8 cellular contexts compared by ENCODE assay signal in genomic region chr6:31727034-31727716, GRCh38. TPM values are rescaled to one million over a fixed set of nuclear protein-coding genes. Genes with fewer than 3 reads are reported as not detected.
DNase-seq lines count a peak whose midpoint lies in the region; ATAC-seq, FAIRE-seq and TF ChIP-seq lines count a peak whose summit lies in the region.
"Had no signal": no experiment of that assay in that cellular context is flagged by ENCODE, and none has a peak within 500 bp of the region (broad histone marks: within the 10 kb centered on the region; RNA-seq: fewer than 3 reads in every experiment).

No MANE protein-coding gene starts in this region.

- no peaks in the 10 kb centered on the region for H3K27me3 ChIP-seq in colonic mucosa
- H3K27me3 ChIP-seq in small intestine (ENCODE audit: control insufficient read depth in 2 of 2, insufficient read depth in 2 of 2, low read length in 2 of 2) = no peaks in the 10 kb centered on the region

- DNase-seq in colonic mucosa (no peak), small intestine (peak; percentile 17), NCI-H128 (lab: John Stamatoyannopoulos, UW; ENCODE audit: unreplicated experiment) (no peak)

- H3K4me3 ChIP-seq in colonic mucosa = no peak overlapping the region
- no peak overlapping the region for H3K4me3 ChIP-seq in small intestine (ENCODE audit: low read depth in 1 of 2, low read length in 2 of 2)

- 70 to 80% (median 73%) methylated on average over 7 of the region's 7 CpGs for WGBS in small intestine, 3 donors

- peak overlapping the region; percentile 4 to 95 for H3K9ac ChIP-seq in colonic mucosa (ENCODE audit: low read depth in 2 of 2, low read length in 2 of 2)

- intact Hi-C loops in colonic mucosa (cut with DNase I) = no loop called here

- H3K9me3 ChIP-seq in colonic mucosa (no peaks in the 10 kb centered on the region), small intestine (ENCODE audit: control insufficient read depth, low read depth) (no peaks in the 10 kb centered on the region)

- peaks cover 13% of the 10 kb centered on the region for H3K4me1 ChIP-seq in colonic mucosa
- H3K4me1 ChIP-seq in small intestine (ENCODE audit: control insufficient read depth in 2 of 2, insufficient read depth in 1 of 2, low read depth in 1 of 2, low read length in 1 of 2) = peaks cover 3 to 5% of the 10 kb centered on the region in 2 donors

- TF ChIP-seq POLR2A in GM19193 (IDR thresholded peaks at IDR 0.05; ENCODE audit: extremely low read depth, insufficient read depth, insufficient read length) = peak; percentile 39

- H3K36me3 ChIP-seq in colonic mucosa (peaks cover 6% of the 10 kb centered on the region), small intestine (ENCODE audit: control insufficient read depth in 2 of 2, insufficient read depth in 2 of 2, low read length in 2 of 2) (peaks cover 6 to 7% of the 10 kb centered on the region in 2 donors)

- H3K27ac ChIP-seq in colonic mucosa (peak overlapping the region; percentile 96), small intestine (ENCODE audit: low read depth in 1 of 2, low read length in 1 of 2) (peak overlapping the region; percentile 64 to 72)

- ATAC-seq in HG03378 (IDR thresholded peaks at IDR 0.05; ENCODE audit: unreplicated experiment) = peak; percentile 51
- ATAC-seq in SK-N-SH treated with all-trans-retinoic acid at 6 μM for 48 hours = no peak
- no peak for ATAC-seq in GM18870 (IDR thresholded peaks at IDR 0.05; ENCODE audit: unreplicated experiment)
- ATAC-seq: GM23338 had no signal

- no peak for TF ChIP-seq CTCF in colonic mucosa (IDR thresholded peaks at IDR 0.05)

- no peak for FAIRE-seq in small intestine (lab: Jason Lieb, UNC)

TF ChIP-seq in SK-N-SH treated with all-trans-retinoic acid at 6 μM for 48 hours, 23 proteins besides CTCF, POLR2A, EP300 and RAD21:
- TF ChIP-seq BACH2 (CRISPR knock-in tag; IDR thresholded peaks at IDR 0.05; ENCODE audit: borderline replicate concordance) = no peak

RNA-seq across cellular contexts. Expression of gene DDAH2, which starts 1.9 kb away (rescaled TPM):
- 10 to 100 TPM; 92.1 to 98.7 TPM for total RNA-seq in colonic mucosa
- polyA plus RNA-seq in small intestine = 10 to 100 TPM; 68.1 to 89.7 (median 84.1) TPM

RNA-seq across cellular contexts. Expression of gene MPIG6B, which starts 4.0 kb away (rescaled TPM):
- under 1 TPM; 0.19 to 0.57 TPM for total RNA-seq in colonic mucosa
- under 1 TPM in 1 of 3 donors, not detected in 2; 0.13 TPM for polyA plus RNA-seq in small intestine
- total RNA-seq: GM23338 had no signal

RNA-seq across cellular contexts. Expression of gene LY6G6C, which starts 5.6 kb away (rescaled TPM):
- total RNA-seq in colonic mucosa = 1 to 10 TPM in 1 of 2 donors, not detected in 1; 2.3 TPM
- polyA plus RNA-seq in small intestine = not detected
- total RNA-seq: GM23338 had no signal
- polyA plus RNA-seq: GM23338 had no signal

RNA-seq across cellular contexts. Expression of gene CLIC1, which starts 9.2 kb away (rescaled TPM):
- 100 to 1,000 TPM; 622 to 646 TPM for total RNA-seq in colonic mucosa
- polyA plus RNA-seq in small intestine = 100 to 1,000 TPM; 400 to 569 (median 500) TPM

RNA-seq across cellular contexts. Expression of gene LY6G6D, which starts 12.0 kb away (rescaled TPM):
- total RNA-seq in colonic mucosa = not detected
- not detected for polyA plus RNA-seq in small intestine
- total RNA-seq: GM23338 had no signal
- polyA plus RNA-seq: GM23338 had no signal
